Comparison of ENCODE assay signal across 16 cellular contexts in genomic region chr4:170336238-170336775, GRCh38.
DNase-seq lines count a peak whose midpoint lies in the region; ATAC-seq and TF ChIP-seq lines count a peak whose summit lies in the region.
"Had no signal": no experiment of that assay in that cellular context is flagged by ENCODE, and none has a peak within 500 bp of the region (broad histone marks: within the 10 kb centered on the region; RNA-seq: fewer than 3 reads in every experiment).

No MANE protein-coding gene starts in this region.

- H4K8ac ChIP-seq in neuronal stem cell (ENCODE audit: low read depth, low read length) = no peak overlapping the region

- no peak overlapping the region for H3K4me2 ChIP-seq in neuronal stem cell (ENCODE audit: insufficient read depth, low read length, poor library complexity, severe bottlenecking)

- H2BK120ac ChIP-seq in neuronal stem cell (ENCODE audit: low read depth, low read length) = no peak overlapping the region

- no peak overlapping the region for H2BK5ac ChIP-seq in neuronal stem cell (ENCODE audit: low read length)

- no peak overlapping the region for H3K4me3 ChIP-seq in gastroesophageal sphincter
- H3K4me3 ChIP-seq in neuronal stem cell (ENCODE audit: low read length in 2 of 2) = no peak overlapping the region
- H3K4me3 ChIP-seq: colonic mucosa had no signal

- DNase-seq in cortex of kidney (lab: John Stamatoyannopoulos, UW) (no peak), neuronal stem cell (ENCODE audit: low spot score) (no peak), kidney glomerular epithelial cell (lab: John Stamatoyannopoulos, UW) (no peak)
- DNase-seq: activated CD4-positive, alpha-beta T cell treated with anti-CD3 and anti-CD28 coated beads, Interleukin-2, amount 50 U/mL, for 1 hour; BE2C; colonic mucosa; GF-D8; left cardiac atrium; NCI-H1048; NCI-H526 treated with DMSO at 0.1 percent for 48 hours; stimulated activated CD4-positive, alpha-beta T cell treated with anti-CD3 and anti-CD28 coated beads, Interleukin-12 subunit alpha, Interleukin-12 subunit beta, amount 100 ng/mL, for 4 hours had no signal

- H2AK5ac ChIP-seq in neuronal stem cell (ENCODE audit: low read depth, low read length) = no peak overlapping the region

- H3K27me3 ChIP-seq in gastroesophageal sphincter (no peaks in the 10 kb centered on the region), neuronal stem cell (ENCODE audit: control insufficient read depth in 3 of 3, insufficient read depth in 3 of 3, low read depth in 1 of 3, low read length in 3 of 3) (no peaks in the 10 kb centered on the region)
- H3K27me3 ChIP-seq: BE2C, colonic mucosa had no signal

- no peak overlapping the region for H2AFZ ChIP-seq in neuronal stem cell (ENCODE audit: low read length)

- WGBS in gastroesophageal sphincter (ENCODE audit: low coverage in 1 of 2), 2 donors = 67 to 71% methylated on average over 3 of the region's 3 CpGs
- no CpG with 5 or more reads among the region's 3 CpGs for WGBS in neuronal stem cell (ENCODE audit: extremely low coverage in 2 of 2, insufficient read length in 2 of 2, insufficient replicate concordance in 1 of 2), 2 donors

- H3K4me1 ChIP-seq in gastroesophageal sphincter (no peaks in the 10 kb centered on the region), neuronal stem cell (ENCODE audit: control insufficient read depth in 2 of 2, insufficient read depth in 1 of 2, low read depth in 1 of 2, low read length in 2 of 2) (no peaks in the 10 kb centered on the region)
- H3K4me1 ChIP-seq: BE2C, colonic mucosa had no signal

- no peak for TF ChIP-seq CTCF in gastroesophageal sphincter (IDR thresholded peaks at IDR 0.05)

- H3K18ac ChIP-seq in neuronal stem cell (ENCODE audit: low read length) = no peak overlapping the region

- no peaks in the 10 kb centered on the region for H3K79me1 ChIP-seq in neuronal stem cell (ENCODE audit: low read depth, low read length)

- no peak overlapping the region for H4K91ac ChIP-seq in neuronal stem cell (ENCODE audit: low read depth, low read length, poor library complexity)

- no peak overlapping the region for H3K4ac ChIP-seq in neuronal stem cell (ENCODE audit: low read length)

- no peak overlapping the region for H3K23ac ChIP-seq in neuronal stem cell (ENCODE audit: low read depth, low read length, poor library complexity)

- H3K36me3 ChIP-seq in gastroesophageal sphincter (no peaks in the 10 kb centered on the region), neuronal stem cell (replicated peaks in 1 of 2; ENCODE audit: control insufficient read depth in 2 of 2, insufficient read depth in 2 of 2, low read length in 2 of 2) (no peaks in the 10 kb centered on the region)
- H3K36me3 ChIP-seq: BE2C, colonic mucosa had no signal

- H3K9ac ChIP-seq in neuronal stem cell (ENCODE audit: low read depth, low read length, poor library complexity) = no peak overlapping the region

- H2BK15ac ChIP-seq in neuronal stem cell (ENCODE audit: low read length) = no peak overlapping the region

- no peak overlapping the region for H2BK12ac ChIP-seq in neuronal stem cell (ENCODE audit: low read length)

- no peak overlapping the region for H3K27ac ChIP-seq in gastroesophageal sphincter
- H3K27ac ChIP-seq in neuronal stem cell (replicated peaks; ENCODE audit: low read length) = no peak overlapping the region
- H3K27ac ChIP-seq: colonic mucosa had no signal

- peaks cover 0 to 14% (median 0%) of the 10 kb centered on the region in 3 donors for H3K9me3 ChIP-seq in gastroesophageal sphincter
- H3K9me3 ChIP-seq in neuronal stem cell (replicated peaks in 1 of 2; ENCODE audit: control insufficient read depth in 2 of 2, insufficient read depth in 1 of 2, low read depth in 1 of 2, low read length in 2 of 2) = no peaks in the 10 kb centered on the region
- H3K9me3 ChIP-seq: BE2C, colonic mucosa had no signal

- ATAC-seq in GM18502 (IDR thresholded peaks at IDR 0.05; ENCODE audit: poor library complexity, unreplicated experiment) = peak; percentile 95
- peak; percentile 90 for ATAC-seq in GM19467 (IDR thresholded peaks at IDR 0.05; ENCODE audit: unreplicated experiment)
- ATAC-seq in HG02884 (IDR thresholded peaks at IDR 0.05; ENCODE audit: unreplicated experiment) = peak; percentile 95
- ATAC-seq in HG03520 (IDR thresholded peaks at IDR 0.05; ENCODE audit: unreplicated experiment) = peak; percentile 96
- ATAC-seq in gastroesophageal sphincter = no peak
- ATAC-seq: left cardiac atrium had no signal

- H3K14ac ChIP-seq in neuronal stem cell (ENCODE audit: low read length) = no peak overlapping the region

- TF ChIP-seq POLR2A in gastroesophageal sphincter (IDR thresholded peaks at IDR 0.05) = no peak

- no peak for TF ChIP-seq EP300 in gastroesophageal sphincter (IDR thresholded peaks at IDR 0.05)
